2 cellular contexts compared by ENCODE assay signal in genomic region chr17:3812284-3812683, GRCh38.
TF ChIP-seq lines count a peak whose summit lies in the region.

No MANE protein-coding gene starts in this region.

TF ChIP-seq in HCT116, 20 proteins besides CTCF, POLR2A, EP300 and RAD21:
- TF ChIP-seq, protein P1, sequence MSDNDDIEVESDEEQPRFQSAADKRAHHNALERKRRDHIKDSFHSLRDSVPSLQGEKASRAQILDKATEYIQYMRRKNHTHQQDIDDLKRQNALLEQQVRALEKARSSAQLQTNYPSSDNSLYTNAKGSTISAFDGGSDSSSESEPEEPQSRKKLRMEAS (IDR thresholded peaks at IDR 0.05) = no peak
- TF ChIP-seq, protein P2, sequence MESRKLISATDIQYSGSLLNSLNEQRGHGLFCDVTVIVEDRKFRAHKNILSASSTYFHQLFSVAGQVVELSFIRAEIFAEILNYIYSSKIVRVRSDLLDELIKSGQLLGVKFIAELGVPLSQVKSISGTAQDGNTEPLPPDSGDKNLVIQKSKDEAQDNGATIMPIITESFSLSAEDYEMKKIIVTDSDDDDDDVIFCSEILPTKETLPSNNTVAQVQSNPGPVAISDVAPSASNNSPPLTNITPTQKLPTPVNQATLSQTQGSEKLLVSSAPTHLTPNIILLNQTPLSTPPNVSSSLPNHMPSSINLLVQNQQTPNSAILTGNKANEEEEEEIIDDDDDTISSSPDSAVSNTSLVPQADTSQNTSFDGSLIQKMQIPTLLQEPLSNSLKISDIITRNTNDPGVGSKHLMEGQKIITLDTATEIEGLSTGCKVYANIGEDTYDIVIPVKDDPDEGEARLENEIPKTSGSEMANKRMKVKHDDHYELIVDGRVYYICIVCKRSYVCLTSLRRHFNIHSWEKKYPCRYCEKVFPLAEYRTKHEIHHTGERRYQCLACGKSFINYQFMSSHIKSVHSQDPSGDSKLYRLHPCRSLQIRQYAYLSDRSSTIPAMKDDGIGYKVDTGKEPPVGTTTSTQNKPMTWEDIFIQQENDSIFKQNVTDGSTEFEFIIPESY (IDR thresholded peaks at IDR 0.05; ENCODE audit: extremely low read depth, insufficient replicate concordance, low read length) = no peak
- TF ChIP-seq REST (IDR thresholded peaks at IDR 0.05; ENCODE audit: low read depth) (no peak), SIN3A (IDR thresholded peaks at IDR 0.05; ENCODE audit: low read depth) (no peak), SP1 (IDR thresholded peaks at IDR 0.05; ENCODE audit: low read depth) (no peak), FOSL1 (IDR thresholded peaks at IDR 0.05; ENCODE audit: low read depth) (no peak), EGR1 (IDR thresholded peaks at IDR 0.05; ENCODE audit: low read depth) (no peak), ZFX (IDR thresholded peaks at IDR 0.05) (no peak), TCF7L2 (IDR thresholded peaks at IDR 0.05; ENCODE audit: borderline replicate concordance, extremely low read depth, insufficient read depth, insufficient read length) (no peak), EZH2 (IDR thresholded peaks at IDR 0.05) (no peak), JUND (IDR thresholded peaks at IDR 0.05) (no peak), YY1 (IDR thresholded peaks at IDR 0.05; ENCODE audit: extremely low read depth, insufficient replicate concordance, low read depth, low read length) (no peak), CEBPB (IDR thresholded peaks at IDR 0.05; ENCODE audit: low read depth) (no peak), CBX3 (IDR thresholded peaks at IDR 0.05; ENCODE audit: low read depth) (no peak), ZNF274 (IDR thresholded peaks at IDR 0.05; ENCODE audit: low read depth, low read length) (no peak), ELF1 (IDR thresholded peaks at IDR 0.05; ENCODE audit: borderline replicate concordance, low read depth) (no peak), POLR2AphosphoS5 (IDR thresholded peaks at IDR 0.05; ENCODE audit: low read depth, low read length) (no peak), SRF (IDR thresholded peaks at IDR 0.05; ENCODE audit: low read depth) (no peak), EZH2phosphoT487 (IDR thresholded peaks at IDR 0.05; ENCODE audit: borderline replicate concordance) (no peak)
- TF ChIP-seq, protein P3, sequence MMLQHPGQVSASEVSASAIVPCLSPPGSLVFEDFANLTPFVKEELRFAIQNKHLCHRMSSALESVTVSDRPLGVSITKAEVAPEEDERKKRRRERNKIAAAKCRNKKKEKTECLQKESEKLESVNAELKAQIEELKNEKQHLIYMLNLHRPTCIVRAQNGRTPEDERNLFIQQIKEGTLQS (IDR thresholded peaks at IDR 0.05) = no peak

TF ChIP-seq in K562, 482 proteins besides CTCF, POLR2A, EP300 and RAD21:
- TF ChIP-seq, protein P4, sequence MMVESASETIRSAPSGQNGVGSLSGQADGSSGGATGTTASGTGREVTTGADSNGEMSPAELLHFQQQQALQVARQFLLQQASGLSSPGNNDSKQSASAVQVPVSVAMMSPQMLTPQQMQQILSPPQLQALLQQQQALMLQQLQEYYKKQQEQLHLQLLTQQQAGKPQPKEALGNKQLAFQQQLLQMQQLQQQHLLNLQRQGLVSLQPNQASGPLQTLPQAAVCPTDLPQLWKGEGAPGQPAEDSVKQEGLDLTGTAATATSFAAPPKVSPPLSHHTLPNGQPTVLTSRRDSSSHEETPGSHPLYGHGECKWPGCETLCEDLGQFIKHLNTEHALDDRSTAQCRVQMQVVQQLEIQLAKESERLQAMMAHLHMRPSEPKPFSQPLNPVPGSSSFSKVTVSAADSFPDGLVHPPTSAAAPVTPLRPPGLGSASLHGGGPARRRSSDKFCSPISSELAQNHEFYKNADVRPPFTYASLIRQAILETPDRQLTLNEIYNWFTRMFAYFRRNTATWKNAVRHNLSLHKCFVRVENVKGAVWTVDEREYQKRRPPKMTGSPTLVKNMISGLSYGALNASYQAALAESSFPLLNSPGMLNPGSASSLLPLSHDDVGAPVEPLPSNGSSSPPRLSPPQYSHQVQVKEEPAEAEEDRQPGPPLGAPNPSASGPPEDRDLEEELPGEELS (CRISPR knock-in tag; IDR thresholded peaks at IDR 0.05; ENCODE audit: borderline replicate concordance) = no peak
- TF ChIP-seq, protein P5, sequence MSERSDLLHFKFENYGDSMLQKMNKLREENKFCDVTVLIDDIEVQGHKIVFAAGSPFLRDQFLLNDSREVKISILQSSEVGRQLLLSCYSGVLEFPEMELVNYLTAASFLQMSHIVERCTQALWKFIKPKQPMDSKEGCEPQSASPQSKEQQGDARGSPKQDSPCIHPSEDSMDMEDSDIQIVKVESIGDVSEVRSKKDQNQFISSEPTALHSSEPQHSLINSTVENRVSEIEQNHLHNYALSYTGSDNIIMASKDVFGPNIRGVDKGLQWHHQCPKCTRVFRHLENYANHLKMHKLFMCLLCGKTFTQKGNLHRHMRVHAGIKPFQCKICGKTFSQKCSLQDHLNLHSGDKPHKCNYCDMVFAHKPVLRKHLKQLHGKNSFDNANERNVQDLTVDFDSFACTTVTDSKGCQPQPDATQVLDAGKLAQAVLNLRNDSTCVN (CRISPR knock-in tag; IDR thresholded peaks at IDR 0.05) = no peak
- no peak for TF ChIP-seq JUNB (CRISPR knock-in tag; conservative IDR thresholded peaks at IDR 0.05)
